ENCODE assay signal across 23 cellular contexts in the genomic region with DNA sequence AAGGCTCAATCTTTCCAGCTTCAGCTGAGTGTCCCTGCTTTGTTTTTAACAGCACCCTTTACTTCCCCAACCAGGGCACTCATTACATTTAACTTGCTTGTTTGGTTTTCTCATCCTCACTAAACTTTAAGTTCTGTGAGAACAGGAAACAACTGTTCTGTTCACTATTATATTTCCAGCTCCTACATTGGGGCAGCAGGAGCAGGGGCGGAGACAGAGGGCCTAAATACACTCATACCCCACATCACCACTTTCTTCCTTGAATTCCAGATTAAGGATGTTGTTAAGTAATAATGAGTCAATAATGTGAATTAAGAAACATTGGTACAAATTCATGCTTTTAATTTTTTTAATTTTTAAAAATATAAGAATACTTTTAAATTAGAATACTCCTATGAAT. TPM values are rescaled to one million over a fixed set of nuclear protein-coding genes. Genes with fewer than 3 reads are reported as not detected.
DNase-seq lines count a peak whose midpoint lies in the region; ATAC-seq and TF ChIP-seq lines count a peak whose summit lies in the region.
"Had no signal": no experiment of that assay in that cellular context is flagged by ENCODE, and none has a peak within 500 bp of the region (broad histone marks: within the 10 kb centered on the region; RNA-seq: fewer than 3 reads in every experiment).

No MANE protein-coding gene starts in this region.

- H3K4me3 Mint-ChIP-seq in activated CD4-positive, alpha-beta memory T cell treated with anti-CD3 and anti-CD28 coated beads, Interleukin-2, amount 10 ng/mL, durations not matched to agents 7 days and 5 days = no peak overlapping the region
- H3K4me3 Mint-ChIP-seq: activated CD8-positive, alpha-beta memory T cell treated with anti-CD3 and anti-CD28 coated beads, Interleukin-2, amount 10 ng/mL, durations not matched to agents 7 days and 5 days; neural progenitor cell; T-helper 17 cell had no signal

- no peaks in the 10 kb centered on the region for H3K9me3 Mint-ChIP-seq in activated CD4-positive, alpha-beta memory T cell treated with anti-CD3 and anti-CD28 coated beads, Interleukin-2, amount 10 ng/mL, durations not matched to agents 7 days and 5 days
- H3K9me3 Mint-ChIP-seq: neural progenitor cell had no signal

- H3K9me3 ChIP-seq in SU-DHL-6 (ENCODE audit: insufficient read depth, low read length) (no peaks in the 10 kb centered on the region), upper lobe of right lung (no peaks in the 10 kb centered on the region)
- H3K9me3 ChIP-seq: BE2C, body of pancreas, HAP-1, heart left ventricle, prostate gland had no signal

- POLR2A ChIA-PET in activated CD4-positive, alpha-beta memory T cell treated with anti-CD3 and anti-CD28 coated beads, Interleukin-2, amount 10 ng/mL, durations not matched to agents 7 days and 5 days (lab: Charles Lee) = no interaction called here

- H3F3A ChIP-seq in SU-DHL-6 (ENCODE audit: insufficient read depth) = peaks cover 56% of the 10 kb centered on the region

- no peak overlapping the region for H3K4me2 ChIP-seq in SU-DHL-6 (ENCODE audit: low read depth, low read length, poor library complexity, severe bottlenecking)
- H3K4me2 ChIP-seq: neural progenitor cell had no signal

- no peak overlapping the region for H2AFZ ChIP-seq in SU-DHL-6 (ENCODE audit: low read depth, low read length, severe bottlenecking)
- H2AFZ ChIP-seq: neural progenitor cell had no signal

- no peaks in the 10 kb centered on the region for H3K27me3 Mint-ChIP-seq in activated CD4-positive, alpha-beta memory T cell treated with anti-CD3 and anti-CD28 coated beads, Interleukin-2, amount 10 ng/mL, durations not matched to agents 7 days and 5 days
- H3K27me3 Mint-ChIP-seq: activated CD8-positive, alpha-beta memory T cell treated with anti-CD3 and anti-CD28 coated beads, Interleukin-2, amount 10 ng/mL, durations not matched to agents 7 days and 5 days; T-helper 17 cell had no signal

- H3K79me2 ChIP-seq in SU-DHL-6 (ENCODE audit: insufficient read depth, low read length) = peaks cover 24% of the 10 kb centered on the region

- ATAC-seq in Right ventricle myocardium superior (ENCODE audit: poor library complexity) (peak; percentile 33), left ventricle myocardium superior (no peak), upper lobe of right lung (peak; percentile 73)
- ATAC-seq: activated CD8-positive, alpha-beta memory T cell treated with anti-CD3 and anti-CD28 coated beads, Interleukin-2, amount 10 ng/mL, durations not matched to agents 7 days and 5 days; body of pancreas; T-helper 17 cell had no signal

- CTCF ChIA-PET in activated CD4-positive, alpha-beta memory T cell treated with anti-CD3 and anti-CD28 coated beads, Interleukin-2, amount 10 ng/mL, durations not matched to agents 7 days and 5 days (lab: Charles Lee) = no interaction called here

- H3K4me3 ChIP-seq in SU-DHL-6 (ENCODE audit: insufficient read depth, low read length, poor library complexity, severe bottlenecking) (no peak overlapping the region), upper lobe of right lung (no peak overlapping the region)
- H3K4me3 ChIP-seq: body of pancreas, HAP-1, heart left ventricle, neural progenitor cell, prostate gland, SK-N-MC had no signal

- peaks cover 56% of the 10 kb centered on the region for H3K36me3 Mint-ChIP-seq in activated CD4-positive, alpha-beta memory T cell treated with anti-CD3 and anti-CD28 coated beads, Interleukin-2, amount 10 ng/mL, durations not matched to agents 7 days and 5 days (ENCODE audit: low read depth)

- H3K9me2 ChIP-seq in SU-DHL-6 (replicated peaks; ENCODE audit: insufficient read depth, low read length) = no peaks in the 10 kb centered on the region

- DNase-seq in Right ventricle myocardium superior (no peak), left ventricle myocardium superior (no peak), medulla oblongata (ENCODE audit: extremely low spot score) (peak; percentile 12), upper lobe of right lung (no peak)
- no peak for DNase-seq in activated CD4-positive, alpha-beta memory T cell treated with anti-CD3 and anti-CD28 coated beads, Interleukin-2, amount 10 ng/mL, durations not matched to agents 7 days and 5 days
- no peak for DNase-seq in stimulated activated CD4-positive, alpha-beta T cell treated with anti-CD3 and anti-CD28 coated beads, Interleukin-15, amount 100 ng/mL, for 24 hours
- no peak for DNase-seq in stimulated activated CD4-positive, alpha-beta T cell treated with anti-CD3 and anti-CD28 coated beads, Interleukin-4, amount 100 ng/mL, for 1 hour
- DNase-seq: activated CD4-positive, alpha-beta T cell treated with anti-CD3 and anti-CD28 coated beads for 48 hours; activated CD8-positive, alpha-beta memory T cell treated with anti-CD3 and anti-CD28 coated beads, Interleukin-2, amount 10 ng/mL, durations not matched to agents 7 days and 5 days; BE2C; body of pancreas; heart left ventricle; midbrain; NCI-H1048; NCI-H1694 treated with DMSO at 0.1 percent for 48 hours; NCI-H2171 treated with DMSO at 0.1 percent for 48 hours; NCI-H524; T-helper 17 cell had no signal

- intact Hi-C loops in Right ventricle myocardium superior (cut with DNase I) (no loop called here), left ventricle myocardium superior (cut with micrococcal nuclease) (no loop called here), upper lobe of right lung (cut with DNase I) (no loop called here)

- no peak overlapping the region for H3K27ac Mint-ChIP-seq in activated CD4-positive, alpha-beta memory T cell treated with anti-CD3 and anti-CD28 coated beads, Interleukin-2, amount 10 ng/mL, durations not matched to agents 7 days and 5 days
- H3K27ac Mint-ChIP-seq: activated CD8-positive, alpha-beta memory T cell treated with anti-CD3 and anti-CD28 coated beads, Interleukin-2, amount 10 ng/mL, durations not matched to agents 7 days and 5 days; neural progenitor cell; T-helper 17 cell had no signal

- H3K27me3 ChIP-seq in SU-DHL-6 (ENCODE audit: low read length) (no peaks in the 10 kb centered on the region), upper lobe of right lung (no peaks in the 10 kb centered on the region)
- H3K27me3 ChIP-seq: BE2C, body of pancreas, heart left ventricle, neural progenitor cell had no signal

- peak overlapping the region; percentile 59 for H3K27ac ChIP-seq in SU-DHL-6 (ENCODE audit: low read depth, low read length)
- peak overlapping the region; percentile 13 for H3K27ac ChIP-seq in upper lobe of right lung
- H3K27ac ChIP-seq: neural progenitor cell, prostate gland, SK-N-MC had no signal

- H3K36me3 ChIP-seq in SU-DHL-6 (ENCODE audit: low read length) (peaks cover 21% of the 10 kb centered on the region), upper lobe of right lung (peaks cover 44% of the 10 kb centered on the region)
- H3K36me3 ChIP-seq: prostate gland had no signal

- no peak overlapping the region for H3K9ac ChIP-seq in SU-DHL-6 (ENCODE audit: low read length)
- H3K9ac ChIP-seq: neural progenitor cell had no signal

- no peaks in the 10 kb centered on the region for H4K20me1 ChIP-seq in SU-DHL-6 (ENCODE audit: low read depth, low read length)

- TF ChIP-seq CTCF in SU-DHL-6 (IDR thresholded peaks at IDR 0.05; ENCODE audit: insufficient read depth, low read length, poor library complexity, severe bottlenecking) (no peak), upper lobe of right lung (IDR thresholded peaks at IDR 0.05) (no peak)

- H3K4me1 ChIP-seq in upper lobe of right lung = peaks cover 11% of the 10 kb centered on the region
- H3K4me1 ChIP-seq: BE2C, prostate gland had no signal

- peaks cover 28% of the 10 kb centered on the region for H3K4me1 Mint-ChIP-seq in activated CD4-positive, alpha-beta memory T cell treated with anti-CD3 and anti-CD28 coated beads, Interleukin-2, amount 10 ng/mL, durations not matched to agents 7 days and 5 days

RNA-seq across cellular contexts. Expression of a gene that starts 6.0 kb away (rescaled TPM):
- total RNA-seq in Right ventricle myocardium superior (38.6 TPM), left ventricle myocardium superior (38.2 TPM), upper lobe of right lung (50.8 TPM)
- 10 to 100 TPM; 33.0 to 38.0 TPM for total RNA-seq in activated CD4-positive, alpha-beta memory T cell treated with anti-CD3 and anti-CD28 coated beads, Interleukin-2, amount 10 ng/mL, durations not matched to agents 7 days and 5 days

RNA-seq across cellular contexts. Expression of a gene that starts 6.2 kb away (rescaled TPM):
- total RNA-seq in Right ventricle myocardium superior (11.6 TPM), left ventricle myocardium superior (14.4 TPM), upper lobe of right lung (57.6 TPM)
- 10 to 100 TPM; 31.0 to 32.5 TPM for total RNA-seq in activated CD4-positive, alpha-beta memory T cell treated with anti-CD3 and anti-CD28 coated beads, Interleukin-2, amount 10 ng/mL, durations not matched to agents 7 days and 5 days
